ENCODE assay signal across 29 cellular contexts in the genomic region with DNA sequence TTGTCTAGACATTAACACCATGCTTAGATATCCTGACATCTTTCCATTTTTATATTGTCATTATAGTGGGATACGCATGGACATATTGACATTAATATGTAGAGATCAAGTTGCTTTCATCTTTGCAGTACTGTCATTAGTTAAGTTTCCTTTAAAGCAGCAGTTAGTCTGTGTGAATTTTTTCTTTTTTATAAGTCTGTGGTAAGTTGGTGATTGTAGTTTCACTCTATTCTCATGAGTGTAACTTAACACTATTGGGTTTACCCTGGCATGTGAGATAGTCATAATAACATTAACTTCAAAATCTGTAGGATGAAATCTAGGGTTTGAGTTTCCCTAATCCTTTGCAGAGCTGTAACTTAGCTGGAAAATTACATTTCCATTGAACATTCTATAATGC.
"Had no signal": no experiment of that assay in that cellular context is flagged by ENCODE, and none has a peak within 500 bp of the region (broad histone marks: within the 10 kb centered on the region; RNA-seq: fewer than 3 reads in every experiment).

No MANE protein-coding gene starts in this region.

- H3K27me3 ChIP-seq: ovary, right lobe of liver, sigmoid colon, stomach, thyroid gland, tibial nerve, upper lobe of left lung, vagina had no signal

- H3K79me2 ChIP-seq: parathyroid adenoma had no signal

- DNase-seq: naive thymus-derived CD8-positive, alpha-beta T cell; occipital lobe; ovary; posterior cingulate gyrus; psoas muscle; right cardiac atrium; right lobe of liver; sigmoid colon; small intestine; stimulated activated CD4-positive, alpha-beta T cell treated with anti-CD3 and anti-CD28 coated beads, Interleukin-15, amount 100 ng/mL, for 24 hours; stimulated activated CD4-positive, alpha-beta T cell treated with anti-CD3 and anti-CD28 coated beads, Interleukin-2, amount 100 ng/mL, for 24 hours; stimulated activated CD4-positive, alpha-beta T cell treated with anti-CD3 and anti-CD28 coated beads, Interleukin-2, amount 100 ng/mL, for 48 hours; stimulated activated CD4-positive, alpha-beta T cell treated with anti-CD3 and anti-CD28 coated beads, Interleukin-4, amount 100 ng/mL, for 24 hours; stimulated activated naive B cell treated with anti-CD40 and anti-IgM and Interleukin-4, amounts not matched to agents 10 μg/mL and 1 μg/mL and 100 μg/mL, for 72 hours; stimulated activated naive CD4-positive, alpha-beta T cell treated with Interleukin-2 at 50 U/mL for 16 hours; stomach; thyroid gland; trophoblast cell; upper lobe of left lung had no signal

- H3K4me1 ChIP-seq: parathyroid adenoma, psoas muscle, right lobe of liver, sigmoid colon, stomach, thyroid gland, tibial nerve, upper lobe of left lung, vagina had no signal

- H3K27me3 Mint-ChIP-seq: naive thymus-derived CD8-positive, alpha-beta T cell; progenitor cell of endocrine pancreas; stimulated activated naive B cell treated with anti-CD40 and anti-IgM and Interleukin-4, amounts not matched to agents 10 μg/mL and 1 μg/mL and 100 μg/mL, for 72 hours; stimulated activated naive CD8-positive, alpha-beta T cell treated with anti-CD3 and anti-CD28 coated beads, Interleukin-15, Interleukin-2, amounts not matched to agents 100 ng/mL and 50 ng/mL, for 24 hours had no signal

- FAIRE-seq: small intestine, urothelium cell line had no signal

- H3K4me1 Mint-ChIP-seq: naive thymus-derived CD8-positive, alpha-beta T cell had no signal

- H3K27ac ChIP-seq: ovary, parathyroid adenoma, psoas muscle, right lobe of liver, sigmoid colon, stomach, thoracic aorta, thyroid gland, tibial nerve, upper lobe of left lung, vagina had no signal

- H3K27ac Mint-ChIP-seq: naive thymus-derived CD8-positive, alpha-beta T cell; natural killer cell treated with Interleukin-12 subunit alpha and Interleukin-12 subunit beta and Interleukin-15 and Interleukin-18, amount 100 ng/mL, for 72 hours; progenitor cell of endocrine pancreas; stimulated activated effector memory CD8-positive, alpha-beta T cell treated with anti-CD3 and anti-CD28 coated beads, Interleukin-12 subunit alpha, Interleukin-12 subunit beta, amount 100 ng/mL, for 72 hours; stimulated activated naive B cell treated with anti-CD40 and anti-IgM and Interleukin-4, amounts not matched to agents 10 μg/mL and 1 μg/mL and 100 μg/mL, for 72 hours; stimulated activated naive CD8-positive, alpha-beta T cell treated with anti-CD3 and anti-CD28 coated beads, Interleukin-15, Interleukin-2, amounts not matched to agents 100 ng/mL and 50 ng/mL, for 24 hours had no signal

- H3K36me3 ChIP-seq: ovary, right lobe of liver, sigmoid colon, stomach, thoracic aorta, thyroid gland, tibial nerve, upper lobe of left lung, vagina had no signal

- H2AFZ ChIP-seq: parathyroid adenoma had no signal

- H3K4me3 Mint-ChIP-seq: naive thymus-derived CD8-positive, alpha-beta T cell; natural killer cell treated with Interleukin-12 subunit alpha and Interleukin-12 subunit beta and Interleukin-15 and Interleukin-18, amount 100 ng/mL, for 72 hours; neural crest cell; stimulated activated effector memory CD8-positive, alpha-beta T cell treated with anti-CD3 and anti-CD28 coated beads, Interleukin-12 subunit alpha, Interleukin-12 subunit beta, amount 100 ng/mL, for 72 hours; stimulated activated naive B cell treated with anti-CD40 and anti-IgM and Interleukin-4, amounts not matched to agents 10 μg/mL and 1 μg/mL and 100 μg/mL, for 72 hours; stimulated activated naive CD8-positive, alpha-beta T cell treated with anti-CD3 and anti-CD28 coated beads, Interleukin-15, Interleukin-2, amounts not matched to agents 100 ng/mL and 50 ng/mL, for 24 hours had no signal

- H3K9ac ChIP-seq: parathyroid adenoma had no signal

- ATAC-seq: naive thymus-derived CD8-positive, alpha-beta T cell; natural killer cell treated with Interleukin-12 subunit alpha and Interleukin-12 subunit beta and Interleukin-15 and Interleukin-18, amount 100 ng/mL, for 72 hours; psoas muscle; right lobe of liver; stimulated activated effector memory CD8-positive, alpha-beta T cell treated with anti-CD3 and anti-CD28 coated beads, Interleukin-12 subunit alpha, Interleukin-12 subunit beta, amount 100 ng/mL, for 72 hours; stimulated activated naive B cell treated with anti-CD40 and anti-IgM and Interleukin-4, amounts not matched to agents 10 μg/mL and 1 μg/mL and 100 μg/mL, for 72 hours had no signal

- H3K4me3 ChIP-seq: ovary, psoas muscle, right lobe of liver, sigmoid colon, stomach, thoracic aorta, thyroid gland, tibial nerve, upper lobe of left lung, vagina had no signal

- H3K9me3 Mint-ChIP-seq: naive thymus-derived CD8-positive, alpha-beta T cell; natural killer cell treated with Interleukin-12 subunit alpha and Interleukin-12 subunit beta and Interleukin-15 and Interleukin-18, amount 100 ng/mL, for 72 hours; neural crest cell; stimulated activated effector memory CD8-positive, alpha-beta T cell treated with anti-CD3 and anti-CD28 coated beads, Interleukin-12 subunit alpha, Interleukin-12 subunit beta, amount 100 ng/mL, for 72 hours; stimulated activated naive B cell treated with anti-CD40 and anti-IgM and Interleukin-4, amounts not matched to agents 10 μg/mL and 1 μg/mL and 100 μg/mL, for 72 hours had no signal

- H3K36me3 Mint-ChIP-seq: naive thymus-derived CD8-positive, alpha-beta T cell; natural killer cell treated with Interleukin-12 subunit alpha and Interleukin-12 subunit beta and Interleukin-15 and Interleukin-18, amount 100 ng/mL, for 72 hours; stimulated activated effector memory CD8-positive, alpha-beta T cell treated with anti-CD3 and anti-CD28 coated beads, Interleukin-12 subunit alpha, Interleukin-12 subunit beta, amount 100 ng/mL, for 72 hours; stimulated activated naive B cell treated with anti-CD40 and anti-IgM and Interleukin-4, amounts not matched to agents 10 μg/mL and 1 μg/mL and 100 μg/mL, for 72 hours had no signal

- H3K9me3 ChIP-seq: ovary, psoas muscle, right lobe of liver, sigmoid colon, stomach, thoracic aorta, thyroid gland, tibial nerve, upper lobe of left lung, vagina had no signal
